ENCODE assay signal across 15 cellular contexts in the genomic region with DNA sequence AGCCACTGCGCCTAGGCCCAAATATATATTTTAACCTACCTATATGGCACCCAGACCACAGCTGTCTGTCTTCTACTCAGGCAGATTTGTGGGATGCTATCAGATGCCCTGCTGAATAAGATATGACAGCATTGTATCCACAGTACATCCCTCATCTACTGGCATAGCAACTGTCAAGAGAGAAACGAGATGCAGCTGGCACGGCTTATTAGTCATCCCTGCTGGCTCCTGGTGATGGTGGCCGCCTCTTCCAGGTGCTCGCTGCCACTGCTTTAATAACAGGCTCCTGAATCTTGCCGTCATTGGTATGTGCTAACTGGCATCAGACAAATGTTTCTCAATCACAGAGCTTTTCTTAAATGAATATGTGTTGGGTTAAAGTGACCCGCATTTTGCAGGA. TPM values are rescaled to one million over a fixed set of nuclear protein-coding genes. Genes with fewer than 3 reads are reported as not detected.
DNase-seq lines count a peak whose midpoint lies in the region; ATAC-seq, FAIRE-seq and TF ChIP-seq lines count a peak whose summit lies in the region.
"Had no signal": no experiment of that assay in that cellular context is flagged by ENCODE, and none has a peak within 500 bp of the region (broad histone marks: within the 10 kb centered on the region; RNA-seq: fewer than 3 reads in every experiment).

No MANE protein-coding gene starts in this region.

- POLR2A ChIA-PET in activated CD4-positive, alpha-beta memory T cell treated with anti-CD3 and anti-CD28 coated beads for 36 hours (lab: Charles Lee): no interaction called here
- POLR2A ChIA-PET in activated CD4-positive, alpha-beta memory T cell treated with anti-CD3 and anti-CD28 coated beads, Interleukin-2, amount 10 ng/mL, durations not matched to agents 7 days and 5 days (lab: Charles Lee): interaction anchor here (1.1 kb wide), 1 partner anchor 59 kb away, joined by 3 read pairs; no protein-coding TSS in a partner anchor

- H3K36me3 ChIP-seq in esophagus muscularis mucosa: peaks cover 20 to 68% (median 61%) of the 10 kb centered on the region in 4 donors

- no peaks in the 10 kb centered on the region for H3K9me3 ChIP-seq in esophagus muscularis mucosa
- H3K9me3 ChIP-seq: thoracic aorta had no signal

- CTCF ChIA-PET in activated CD4-positive, alpha-beta memory T cell treated with anti-CD3 and anti-CD28 coated beads for 36 hours (lab: Charles Lee): interaction anchor here (1.7 kb wide), 1 partner anchor 38 kb away, joined by 6 read pairs; no protein-coding TSS in a partner anchor
- CTCF ChIA-PET in activated CD4-positive, alpha-beta memory T cell treated with anti-CD3 and anti-CD28 coated beads, Interleukin-2, amount 10 ng/mL, durations not matched to agents 7 days and 5 days (lab: Charles Lee): no interaction called here

- H3K27me3 Mint-ChIP-seq in activated CD4-positive, alpha-beta memory T cell treated with anti-CD3 and anti-CD28 coated beads for 36 hours: no peaks in the 10 kb centered on the region
- H3K27me3 Mint-ChIP-seq in activated CD4-positive, alpha-beta memory T cell treated with anti-CD3 and anti-CD28 coated beads, Interleukin-2, amount 10 ng/mL, durations not matched to agents 7 days and 5 days: no peaks in the 10 kb centered on the region
- no peaks in the 10 kb centered on the region for H3K27me3 Mint-ChIP-seq in stimulated activated memory B cell treated with anti-CD40 and anti-IgM and Interleukin-4, amounts not matched to agents 10 μg/mL and 1 μg/mL and 100 μg/mL, for 72 hours
- H3K27me3 Mint-ChIP-seq: dendritic cell treated with granulocyte-macrophage colony-stimulating factor and Interleukin-4, amounts not matched to agents 40 ng/mL and 50 ng/mL, for 4 days; T-helper 17 cell had no signal

- intact Hi-C loops in activated CD4-positive, alpha-beta memory T cell treated with anti-CD3 and anti-CD28 coated beads for 36 hours (cut with micrococcal nuclease): no loop called here
- intact Hi-C loops in esophagus muscularis mucosa (cut with DNase I): no loop called here

- FAIRE-seq in RCC 7860 (lab: Jason Lieb, UNC): no peak

- DNase-seq in activated CD4-positive, alpha-beta memory T cell treated with anti-CD3 and anti-CD28 coated beads for 36 hours: peak; percentile 7
- DNase-seq in activated CD4-positive, alpha-beta memory T cell treated with anti-CD3 and anti-CD28 coated beads, Interleukin-2, amount 10 ng/mL, durations not matched to agents 7 days and 5 days: no peak
- DNase-seq in RCC 7860 (ENCODE audit: low spot score) (peak; percentile 29), islet precursor cell (peak; percentile 9), HUDEP-2 (lab: John Stamatoyannopoulos, UW; ENCODE audit: unreplicated experiment in 76 of 76) (no peak), esophagus muscularis mucosa (ENCODE audit: extremely low spot score) (no peak)
- DNase-seq: activated CD4-positive, alpha-beta T cell treated with anti-CD3 and anti-CD28 coated beads for 1 hour; activated T-cell treated with anti-CD3 and anti-CD28 coated beads, Interleukin-2, amount 50 U/mL, for 72 hours; mesenchymal stem cell; OCI-M1; T-helper 17 cell had no signal

- peak overlapping the region in 1 of 4 donors; percentile 63 for H3K27ac ChIP-seq in esophagus muscularis mucosa (replicated peaks in 1 of 4)
- H3K27ac ChIP-seq: thoracic aorta had no signal

- no peak for TF ChIP-seq EP300 in esophagus muscularis mucosa (IDR thresholded peaks at IDR 0.05)

- H3K9me3 Mint-ChIP-seq in activated CD4-positive, alpha-beta memory T cell treated with anti-CD3 and anti-CD28 coated beads for 36 hours: no peaks in the 10 kb centered on the region
- no peaks in the 10 kb centered on the region for H3K9me3 Mint-ChIP-seq in activated CD4-positive, alpha-beta memory T cell treated with anti-CD3 and anti-CD28 coated beads, Interleukin-2, amount 10 ng/mL, durations not matched to agents 7 days and 5 days
- H3K9me3 Mint-ChIP-seq in stimulated activated memory B cell treated with anti-CD40 and anti-IgM and Interleukin-4, amounts not matched to agents 10 μg/mL and 1 μg/mL and 100 μg/mL, for 72 hours: no peaks in the 10 kb centered on the region
- H3K9me3 Mint-ChIP-seq: activated T-cell treated with anti-CD3 and anti-CD28 coated beads, Interleukin-2, amount 50 U/mL, for 72 hours; dendritic cell treated with granulocyte-macrophage colony-stimulating factor and Interleukin-4, amounts not matched to agents 40 ng/mL and 50 ng/mL, for 4 days had no signal

- peaks cover 50% of the 10 kb centered on the region for H3K36me3 Mint-ChIP-seq in activated CD4-positive, alpha-beta memory T cell treated with anti-CD3 and anti-CD28 coated beads for 36 hours
- peaks cover 58% of the 10 kb centered on the region for H3K36me3 Mint-ChIP-seq in activated CD4-positive, alpha-beta memory T cell treated with anti-CD3 and anti-CD28 coated beads, Interleukin-2, amount 10 ng/mL, durations not matched to agents 7 days and 5 days (ENCODE audit: low read depth)
- peaks cover 55% of the 10 kb centered on the region for H3K36me3 Mint-ChIP-seq in stimulated activated memory B cell treated with anti-CD40 and anti-IgM and Interleukin-4, amounts not matched to agents 10 μg/mL and 1 μg/mL and 100 μg/mL, for 72 hours

- no peak for TF ChIP-seq CTCF in esophagus muscularis mucosa (IDR thresholded peaks at IDR 0.05)

- peaks cover 71 to 91% (median 78%) of the 10 kb centered on the region in 4 donors for H3K4me1 ChIP-seq in esophagus muscularis mucosa

- no peak for TF ChIP-seq POLR2A in esophagus muscularis mucosa (IDR thresholded peaks at IDR 0.05; ENCODE audit: low read depth)

- H3K27me3 ChIP-seq in esophagus muscularis mucosa: no peaks in the 10 kb centered on the region

- H3K27ac Mint-ChIP-seq in activated CD4-positive, alpha-beta memory T cell treated with anti-CD3 and anti-CD28 coated beads for 36 hours: no peak overlapping the region
- no peak overlapping the region for H3K27ac Mint-ChIP-seq in activated CD4-positive, alpha-beta memory T cell treated with anti-CD3 and anti-CD28 coated beads, Interleukin-2, amount 10 ng/mL, durations not matched to agents 7 days and 5 days
- peak overlapping the region; percentile 56 for H3K27ac Mint-ChIP-seq in stimulated activated memory B cell treated with anti-CD40 and anti-IgM and Interleukin-4, amounts not matched to agents 10 μg/mL and 1 μg/mL and 100 μg/mL, for 72 hours
- H3K27ac Mint-ChIP-seq: activated T-cell treated with anti-CD3 and anti-CD28 coated beads, Interleukin-2, amount 50 U/mL, for 72 hours; dendritic cell treated with granulocyte-macrophage colony-stimulating factor and Interleukin-4, amounts not matched to agents 40 ng/mL and 50 ng/mL, for 4 days had no signal

- H3K4me3 Mint-ChIP-seq in activated CD4-positive, alpha-beta memory T cell treated with anti-CD3 and anti-CD28 coated beads for 36 hours: no peak overlapping the region
- H3K4me3 Mint-ChIP-seq in activated CD4-positive, alpha-beta memory T cell treated with anti-CD3 and anti-CD28 coated beads, Interleukin-2, amount 10 ng/mL, durations not matched to agents 7 days and 5 days: no peak overlapping the region
- H3K4me3 Mint-ChIP-seq in stimulated activated memory B cell treated with anti-CD40 and anti-IgM and Interleukin-4, amounts not matched to agents 10 μg/mL and 1 μg/mL and 100 μg/mL, for 72 hours: no peak overlapping the region
- H3K4me3 Mint-ChIP-seq: activated T-cell treated with anti-CD3 and anti-CD28 coated beads, Interleukin-2, amount 50 U/mL, for 72 hours; dendritic cell treated with granulocyte-macrophage colony-stimulating factor and Interleukin-4, amounts not matched to agents 40 ng/mL and 50 ng/mL, for 4 days had no signal

- no peak overlapping the region for H3K4me3 ChIP-seq in esophagus muscularis mucosa
- H3K4me3 ChIP-seq: thoracic aorta had no signal

- WGBS in esophagus muscularis mucosa: 81% methylated on average over 7 of the region's 7 CpGs

- peaks cover 65% of the 10 kb centered on the region for H3K4me1 Mint-ChIP-seq in activated CD4-positive, alpha-beta memory T cell treated with anti-CD3 and anti-CD28 coated beads for 36 hours (ENCODE audit: low read depth)
- H3K4me1 Mint-ChIP-seq in activated CD4-positive, alpha-beta memory T cell treated with anti-CD3 and anti-CD28 coated beads, Interleukin-2, amount 10 ng/mL, durations not matched to agents 7 days and 5 days: peaks cover 66% of the 10 kb centered on the region
- peaks cover 81% of the 10 kb centered on the region for H3K4me1 Mint-ChIP-seq in stimulated activated memory B cell treated with anti-CD40 and anti-IgM and Interleukin-4, amounts not matched to agents 10 μg/mL and 1 μg/mL and 100 μg/mL, for 72 hours

- ATAC-seq in stimulated activated memory B cell treated with anti-CD40 and anti-IgM and Interleukin-4, amounts not matched to agents 10 μg/mL and 1 μg/mL and 100 μg/mL, for 72 hours: no peak
- ATAC-seq in GM18907 (IDR thresholded peaks at IDR 0.05; ENCODE audit: unreplicated experiment): no peak
- ATAC-seq: activated T-cell treated with anti-CD3 and anti-CD28 coated beads, Interleukin-2, amount 50 U/mL, for 72 hours; T-helper 17 cell had no signal

RNA-seq across cellular contexts. Expression of gene B4GALT1, which starts 34.0 kb away (rescaled TPM):
- 10 to 100 TPM; 76.6 to 78.0 TPM for total RNA-seq in activated CD4-positive, alpha-beta memory T cell treated with anti-CD3 and anti-CD28 coated beads for 36 hours
- 10 to 100 TPM; 69.2 to 70.8 TPM for total RNA-seq in activated CD4-positive, alpha-beta memory T cell treated with anti-CD3 and anti-CD28 coated beads, Interleukin-2, amount 10 ng/mL, durations not matched to agents 7 days and 5 days
- 10 to 100 TPM; 24.5 to 39.6 (median 37.8) TPM for total RNA-seq in esophagus muscularis mucosa

RNA-seq across cellular contexts. Expression of gene SMU1, which starts 56.7 kb away (rescaled TPM):
- 10 to 100 TPM; 25.8 to 26.1 TPM for total RNA-seq in activated CD4-positive, alpha-beta memory T cell treated with anti-CD3 and anti-CD28 coated beads for 36 hours
- 10 to 100 TPM; 22.5 to 22.9 TPM for total RNA-seq in activated CD4-positive, alpha-beta memory T cell treated with anti-CD3 and anti-CD28 coated beads, Interleukin-2, amount 10 ng/mL, durations not matched to agents 7 days and 5 days
- 10 to 100 TPM; 17.8 to 22.6 (median 19.6) TPM for total RNA-seq in esophagus muscularis mucosa

Comparison
In these comparisons a context has a peak if more than half of its experiments do, and no peak if none do; other contexts are left out.
1. DNase-seq: peak in activated CD4-positive, alpha-beta memory T cell treated with anti-CD3 and anti-CD28 coated beads for 36 hours (single experiment), RCC 7860 (single experiment) and islet precursor cell (single experiment); none in activated CD4-positive, alpha-beta memory T cell treated with anti-CD3 and anti-CD28 coated beads, Interleukin-2, amount 10 ng/mL, durations not matched to agents 7 days and 5 days (single experiment), HUDEP-2 (0 of 76) and esophagus muscularis mucosa (single experiment).